ENCODE assay signal across 9 cellular contexts in genomic region chr20:21719592-21720214, GRCh38. TPM values are rescaled to one million over a fixed set of nuclear protein-coding genes. Genes with fewer than 3 reads are reported as not detected.
DNase-seq lines count a peak whose midpoint lies in the region; ATAC-seq and TF ChIP-seq lines count a peak whose summit lies in the region.
"Had no signal": no experiment of that assay in that cellular context is flagged by ENCODE, and none has a peak within 500 bp of the region (broad histone marks: within the 10 kb centered on the region; RNA-seq: fewer than 3 reads in every experiment).

No MANE protein-coding gene starts in this region.

- peaks cover 13 to 38% (median 36%) of the 10 kb centered on the region in 3 experiments for H3K27me3 ChIP-seq in neuronal stem cell (ENCODE audit: control insufficient read depth in 3 of 3, insufficient read depth in 3 of 3, low read depth in 1 of 3, low read length in 3 of 3)

- no peaks in the 10 kb centered on the region for H3K9me3 ChIP-seq in neuronal stem cell (replicated peaks in 1 of 2; ENCODE audit: control insufficient read depth in 2 of 2, insufficient read depth in 1 of 2, low read depth in 1 of 2, low read length in 2 of 2)

- no peak overlapping the region for H3K4me3 ChIP-seq in neuronal stem cell (ENCODE audit: low read length in 2 of 2)

- H3K27me3 Mint-ChIP-seq in nephron (ENCODE audit: low read depth): peaks cover 55% of the 10 kb centered on the region

- WGBS in neuronal stem cell (ENCODE audit: extremely low coverage in 2 of 2, insufficient read length in 2 of 2, insufficient replicate concordance in 1 of 2), 2 donors: no CpG with 5 or more reads among the region's 4 CpGs

- H3K4me1 ChIP-seq in neuronal stem cell (ENCODE audit: control insufficient read depth in 2 of 2, insufficient read depth in 1 of 2, low read depth in 1 of 2, low read length in 2 of 2): no peaks in the 10 kb centered on the region

- in situ Hi-C loops in ACHN (cut with HindIII; ENCODE audit: low pct_ligation_motif_present, low pct_unique_long_range_greater_than_20kb, low sequenced_read_pairs): no loop called here

- TF ChIP-seq CTCF in RWPE1 (conservative IDR thresholded peaks at IDR 0.05; ENCODE audit: low read depth) (peak; percentile 93), nephron (IDR thresholded peaks at IDR 0.05; ENCODE audit: unreplicated experiment in 3 of 3) (peak; percentile 75 to 84 (median 82))

- peak; percentile 57 for DNase-seq in ACHN
- peak; percentile 9 for DNase-seq in GM04504 (ENCODE audit: low read depth)
- DNase-seq in LoVo (ENCODE audit: low spot score): peak; percentile 56
- DNase-seq in RWPE1 (ENCODE audit: low spot score): peak; percentile 63
- peak; percentile 79 for DNase-seq in dermis blood vessel endothelial cell
- DNase-seq in neuronal stem cell (ENCODE audit: low spot score): no peak

- no peak overlapping the region for H4K91ac ChIP-seq in neuronal stem cell (ENCODE audit: low read depth, low read length, poor library complexity)

- H4K8ac ChIP-seq in neuronal stem cell (ENCODE audit: low read depth, low read length): no peak overlapping the region

- H3K27ac ChIP-seq in RWPE1 (no peak overlapping the region), neuronal stem cell (replicated peaks; ENCODE audit: low read length) (no peak overlapping the region)

- H3K9me3 Mint-ChIP-seq in nephron: no peaks in the 10 kb centered on the region
- H3K9me3 Mint-ChIP-seq: immature natural killer cell had no signal

- H3K4me1 Mint-ChIP-seq in nephron: no peaks in the 10 kb centered on the region
- H3K4me1 Mint-ChIP-seq: immature natural killer cell had no signal

- H2BK120ac ChIP-seq in neuronal stem cell (ENCODE audit: low read depth, low read length): no peak overlapping the region

- H2BK5ac ChIP-seq in neuronal stem cell (ENCODE audit: low read length): no peak overlapping the region

- no peak overlapping the region for H3K18ac ChIP-seq in neuronal stem cell (ENCODE audit: low read length)

- H2AFZ ChIP-seq in neuronal stem cell (ENCODE audit: low read length): no peak overlapping the region

- no peaks in the 10 kb centered on the region for H3K79me1 ChIP-seq in neuronal stem cell (ENCODE audit: low read depth, low read length)

- H3K4me2 ChIP-seq in neuronal stem cell (ENCODE audit: insufficient read depth, low read length, poor library complexity, severe bottlenecking): no peak overlapping the region

- ATAC-seq in GM19397 (IDR thresholded peaks at IDR 0.05; ENCODE audit: unreplicated experiment): no peak

- H2AK5ac ChIP-seq in neuronal stem cell (ENCODE audit: low read depth, low read length): no peak overlapping the region

- no peaks in the 10 kb centered on the region for H3K36me3 Mint-ChIP-seq in nephron (ENCODE audit: low read depth)

- H3K14ac ChIP-seq in neuronal stem cell (ENCODE audit: low read length): no peak overlapping the region

- no peak overlapping the region for H3K4me3 Mint-ChIP-seq in nephron
- H3K4me3 Mint-ChIP-seq: immature natural killer cell had no signal

- no peaks in the 10 kb centered on the region for H3K36me3 ChIP-seq in neuronal stem cell (replicated peaks in 1 of 2; ENCODE audit: control insufficient read depth in 2 of 2, insufficient read depth in 2 of 2, low read length in 2 of 2)

- no peak overlapping the region for H3K23ac ChIP-seq in neuronal stem cell (ENCODE audit: low read depth, low read length, poor library complexity)

- H3K9ac ChIP-seq in neuronal stem cell (ENCODE audit: low read depth, low read length, poor library complexity): no peak overlapping the region

- no peak overlapping the region for H3K27ac Mint-ChIP-seq in nephron
- H3K27ac Mint-ChIP-seq: immature natural killer cell had no signal

- H3K4ac ChIP-seq in neuronal stem cell (ENCODE audit: low read length): no peak overlapping the region

- POLR2A ChIA-PET in RWPE1 (lab: Yijun Ruan, JAX; ENCODE audit: low non-redundant PET): no interaction called here

- H2BK12ac ChIP-seq in neuronal stem cell (ENCODE audit: low read length): no peak overlapping the region

- CTCF ChIA-PET in RWPE1 (lab: Yijun Ruan, JAX): interaction anchor here (0.6 to 2.3 kb wide), 20 partner anchors 9 to 1201 kb away, joined by 3 to 14 read pairs (median 3); no protein-coding TSS in a partner anchor

- no peak overlapping the region for H2BK15ac ChIP-seq in neuronal stem cell (ENCODE audit: low read length)

RNA-seq across cellular contexts. Expression of gene PAX1, which starts 14.2 kb away (rescaled TPM):
- total RNA-seq in dermis blood vessel endothelial cell: not detected in 2 replicates
- not detected for polyA plus RNA-seq in neuronal stem cell (2013, experiment 1 of 2)
- polyA plus RNA-seq in neuronal stem cell (2013, experiment 2 of 2): not detected
- polyA plus RNA-seq: immature natural killer cell had no signal
